Comparison of ENCODE assay signal across 9 cellular contexts in the genomic region with DNA sequence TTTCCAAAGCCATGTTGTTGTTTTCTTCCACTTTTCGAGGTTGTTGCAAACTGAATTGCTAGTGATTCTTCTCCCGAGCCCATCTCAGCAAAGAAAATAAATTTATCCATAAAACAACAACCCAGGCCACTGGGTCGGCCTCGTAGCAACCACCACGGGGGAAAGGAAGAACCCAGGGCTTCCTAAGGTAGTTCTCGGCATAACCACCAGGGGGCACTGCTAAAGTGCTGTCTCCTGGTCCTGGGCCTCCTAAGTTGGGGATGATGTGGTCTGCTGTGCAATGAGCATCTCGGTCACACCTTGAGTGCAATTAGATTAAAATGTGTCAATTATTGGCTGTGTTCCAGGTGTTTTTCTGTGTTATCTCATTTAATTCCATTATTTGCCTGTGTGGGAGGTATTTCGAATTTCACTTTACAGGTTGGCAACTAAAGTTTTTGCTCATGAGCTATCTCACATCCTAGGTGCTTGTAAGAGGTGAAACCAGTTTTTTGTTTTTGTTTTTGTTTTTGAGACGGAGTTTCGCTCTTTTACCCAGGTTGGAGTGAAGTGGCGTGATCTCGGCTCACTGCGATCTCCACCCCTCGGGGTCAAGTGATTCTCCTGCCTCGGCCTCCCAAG.
A peak's percentile ranks its signal among the peaks of the same experiment; 100 is the strongest.
DNase-seq lines count a peak whose midpoint lies in the region; ATAC-seq, FAIRE-seq and TF ChIP-seq lines count a peak whose summit lies in the region.
"Had no signal": no experiment of that assay in that cellular context is flagged by ENCODE, and none has a peak within 500 bp of the region (broad histone marks: within the 10 kb centered on the region; RNA-seq: fewer than 3 reads in every experiment).

No MANE protein-coding gene starts in this region.

- H3K27ac Mint-ChIP-seq in activated CD4-positive, alpha-beta T cell treated with anti-CD3 and anti-CD28 coated beads, Interleukin-2, amount 10 ng/mL, durations not matched to agents 24 days and 14 days = no peak overlapping the region

- peaks cover 12% of the 10 kb centered on the region for H3K27me3 Mint-ChIP-seq in activated CD4-positive, alpha-beta T cell treated with anti-CD3 and anti-CD28 coated beads, Interleukin-2, amount 10 ng/mL, durations not matched to agents 24 days and 14 days

- peak; percentile 94 for DNase-seq in 8988T
- DNase-seq in GM12891 (ENCODE audit: insufficient read length, low spot score) = peak; percentile 64
- peak; percentile 63 for DNase-seq in NCI-H1694 treated with DMSO at 0.1 percent for 48 hours (lab: John Stamatoyannopoulos, UW)
- DNase-seq in activated CD4-positive, alpha-beta T cell treated with anti-CD3 and anti-CD28 coated beads, Interleukin-2, amount 10 ng/mL, durations not matched to agents 24 days and 14 days = peak; percentile 87
- peak; percentile 70 for DNase-seq in ecto neural progenitor cell (ENCODE audit: low spot score)
- DNase-seq in mucosa of descending colon = peak in 2 of 3 donors; percentile 45 to 72
- peak in 27 of 49 donors; percentile 5 to 58 (median 20) for DNase-seq in substantia nigra (lab: John Stamatoyannopoulos, UW)

- H3K27ac ChIP-seq in substantia nigra (ENCODE audit: low read depth, low read length, poor library complexity, severe bottlenecking) = no peak overlapping the region
- H3K27ac ChIP-seq: skin epidermis had no signal

- intact Hi-C loops in activated CD4-positive, alpha-beta T cell treated with anti-CD3 and anti-CD28 coated beads, Interleukin-2, amount 10 ng/mL, durations not matched to agents 24 days and 14 days (cut with micrococcal nuclease) = loop anchor here (2.0 kb wide), 1 partner anchor 411 kb away; no protein-coding TSS in a partner anchor
- intact Hi-C loops in mucosa of descending colon (cut with DNase I, micrococcal nuclease) = no loop called here

- no peaks in the 10 kb centered on the region for H3K36me3 Mint-ChIP-seq in activated CD4-positive, alpha-beta T cell treated with anti-CD3 and anti-CD28 coated beads, Interleukin-2, amount 10 ng/mL, durations not matched to agents 24 days and 14 days (ENCODE audit: low read depth)

- peak; percentile 77 for FAIRE-seq in GM12891 (lab: Jason Lieb, UNC)

- TF ChIP-seq POLR2A in GM12891 (IDR thresholded peaks at IDR 0.05; ENCODE audit: low read depth, low read length) = no peak

- ATAC-seq in HG02759 (IDR thresholded peaks at IDR 0.05; ENCODE audit: unreplicated experiment) (peak; percentile 94), mucosa of descending colon (peak; percentile 81)

- TF ChIP-seq CTCF in mucosa of descending colon (IDR thresholded peaks at IDR 0.05) = peak; percentile 69

- no peaks in the 10 kb centered on the region for H3K4me1 ChIP-seq in mucosa of descending colon (ENCODE audit: low read depth)

- no peaks in the 10 kb centered on the region for H3K9me3 ChIP-seq in mucosa of descending colon

- H3K9me3 Mint-ChIP-seq in activated CD4-positive, alpha-beta T cell treated with anti-CD3 and anti-CD28 coated beads, Interleukin-2, amount 10 ng/mL, durations not matched to agents 24 days and 14 days = no peaks in the 10 kb centered on the region

- H3K4me3 ChIP-seq in mucosa of descending colon = no peak overlapping the region
- H3K4me3 ChIP-seq: skin epidermis had no signal

- H3K4me1 Mint-ChIP-seq in activated CD4-positive, alpha-beta T cell treated with anti-CD3 and anti-CD28 coated beads, Interleukin-2, amount 10 ng/mL, durations not matched to agents 24 days and 14 days = no peaks in the 10 kb centered on the region

- H3K4me3 Mint-ChIP-seq in activated CD4-positive, alpha-beta T cell treated with anti-CD3 and anti-CD28 coated beads, Interleukin-2, amount 10 ng/mL, durations not matched to agents 24 days and 14 days = no peak overlapping the region

- H3K36me3 ChIP-seq in mucosa of descending colon (ENCODE audit: low read depth) = no peaks in the 10 kb centered on the region

TF ChIP-seq in GM12891, 5 proteins besides CTCF, POLR2A, EP300 and RAD21:
- no peak for TF ChIP-seq TAF1 (IDR thresholded peaks at IDR 0.05; ENCODE audit: low read depth, low read length)
- TF ChIP-seq POLR2AphosphoS5 (IDR thresholded peaks at IDR 0.05; ENCODE audit: low read depth, low read length) = no peak
- TF ChIP-seq POU2F2 (IDR thresholded peaks at IDR 0.05; ENCODE audit: low read depth, low read length) = no peak
- TF ChIP-seq SPI1 (IDR thresholded peaks at IDR 0.05; ENCODE audit: low read depth, low read length) = no peak
- TF ChIP-seq PAX5 (IDR thresholded peaks at IDR 0.05; ENCODE audit: insufficient read depth, low read length, severe bottlenecking) = no peak

Comparison
In these comparisons a context has a peak if more than half of its experiments do, and no peak if none do; other contexts are left out.
1. DNase-seq: peak in every context shown above with its lines; median percentile 94 in 8988T; 87 in activated CD4-positive, alpha-beta T cell treated with anti-CD3 and anti-CD28 coated beads, Interleukin-2, amount 10 ng/mL, durations not matched to agents 24 days and 14 days; 70 in ecto neural progenitor cell; 64 in GM12891; 63 in NCI-H1694 treated with DMSO at 0.1 percent for 48 hours; 58 in mucosa of descending colon; 20 in substantia nigra.